30 cellular contexts compared by ENCODE assay signal in genomic region chr3:159157275-159157674, GRCh38.
"Had no signal": no experiment of that assay in that cellular context is flagged by ENCODE, and none has a peak within 500 bp of the region (broad histone marks: within the 10 kb centered on the region; RNA-seq: fewer than 3 reads in every experiment).

No MANE protein-coding gene starts in this region.

- H3K27me3 ChIP-seq: adrenal gland, ascending aorta, body of pancreas, brain microvascular endothelial cell, breast epithelium, cardiac muscle cell had no signal

- H3K4me3 ChIP-seq: adrenal gland, ascending aorta, body of pancreas, breast epithelium, cardiac muscle cell had no signal

- ATAC-seq: activated naive CD4-positive, alpha-beta T cell treated with anti-CD3 and anti-CD28 coated beads, Interleukin-2, amount 50 U/mL, for 72 hours; activated naive CD8-positive, alpha-beta T cell treated with anti-CD3 and anti-CD28 coated beads, Interleukin-2, amount 50 U/mL, for 24 hours; activated T-cell treated with anti-CD3 and anti-CD28 coated beads, Interleukin-2, amount 50 U/mL, for 4 hours; activated T-cell treated with anti-CD3 and anti-CD28 coated beads, Interleukin-2, amount 50 U/mL, for 72 hours; activated T-helper 17 cell treated with anti-CD3 and anti-CD28 coated beads, Interleukin-2, amount 50 U/mL, for 72 hours; body of pancreas had no signal

- H3K27ac ChIP-seq: adrenal gland, ascending aorta, body of pancreas, brain microvascular endothelial cell, breast epithelium, cardiac muscle cell had no signal

- H3K36me3 ChIP-seq: adrenal gland, ascending aorta, brain microvascular endothelial cell, breast epithelium, cardiac muscle cell had no signal

- H3K9me3 ChIP-seq: adrenal gland, ascending aorta, body of pancreas, breast epithelium had no signal

- DNase-seq: activated effector memory CD4-positive, alpha-beta T cell treated with anti-CD3 and anti-CD28 coated beads, Interleukin-2, amount 50 U/mL, for 16 hours; activated effector memory CD4-positive, alpha-beta T cell treated with Interleukin-2 at 50 U/mL for 16 hours; activated gamma-delta T cell; activated gamma-delta T cell treated with Interleukin-2 at 50 U/mL for 16 hours; activated naive CD4-positive, alpha-beta T cell; activated naive CD4-positive, alpha-beta T cell treated with anti-CD3 and anti-CD28 coated beads for 36 hours; activated naive CD4-positive, alpha-beta T cell treated with anti-CD3 and anti-CD28 coated beads, Interleukin-2, amount 10 ng/mL, durations not matched to agents 7 days and 5 days; activated naive CD4-positive, alpha-beta T cell treated with anti-CD3 and anti-CD28 coated beads, Interleukin-2, amount 50 U/mL, for 16 hours; activated naive CD4-positive, alpha-beta T cell treated with Interleukin-2 at 50 U/mL for 16 hours; activated naive CD8-positive, alpha-beta T cell treated with anti-CD3 and anti-CD28 coated beads for 36 hours; activated naive CD8-positive, alpha-beta T cell treated with anti-CD3 and anti-CD28 coated beads, Interleukin-2, amount 10 ng/mL, durations not matched to agents 7 days and 5 days; activated naive CD8-positive, alpha-beta T cell treated with anti-CD3 and anti-CD28 coated beads, Interleukin-2, amount 50 U/mL, for 24 hours; activated T-cell treated with anti-CD3 and anti-CD28 coated beads, Interleukin-2, amount 50 U/mL, for 4 hours; activated T-cell treated with anti-CD3 and anti-CD28 coated beads, Interleukin-2, amount 50 U/mL, for 48 hours; activated T-cell treated with anti-CD3 and anti-CD28 coated beads, Interleukin-2, amount 50 U/mL, for 72 hours; adrenal gland; amniotic stem cell; amygdala; anterior cingulate cortex; aorta; body of pancreas; brain microvascular endothelial cell; caudate nucleus; central memory CD4-positive, alpha-beta T cell; cerebellar nuclear complex had no signal

- H3K4me1 ChIP-seq: adrenal gland, ascending aorta, body of pancreas, breast epithelium had no signal
